In genomic region chr2:109370399-109370990, GRCh38 we compare ENCODE assay signal across 14 cellular contexts.
"Had no signal": no experiment of that assay in that cellular context is flagged by ENCODE, and none has a peak within 500 bp of the region (broad histone marks: within the 10 kb centered on the region; RNA-seq: fewer than 3 reads in every experiment).

No MANE protein-coding gene starts in this region.

- H3K27me3 Mint-ChIP-seq: activated naive CD8-positive, alpha-beta T cell treated with anti-CD3 and anti-CD28 coated beads, Interleukin-2, amount 10 ng/mL, durations not matched to agents 7 days and 5 days had no signal

- H3K4me3 Mint-ChIP-seq: activated naive CD8-positive, alpha-beta T cell treated with anti-CD3 and anti-CD28 coated beads, Interleukin-2, amount 10 ng/mL, durations not matched to agents 7 days and 5 days; activated T-cell treated with anti-CD3 and anti-CD28 coated beads, Interleukin-2, amount 50 U/mL, for 72 hours; naive thymus-derived CD4-positive, alpha-beta T cell had no signal

- H3K4me1 Mint-ChIP-seq: activated naive CD8-positive, alpha-beta T cell treated with anti-CD3 and anti-CD28 coated beads, Interleukin-2, amount 10 ng/mL, durations not matched to agents 7 days and 5 days had no signal

- H3K9me3 Mint-ChIP-seq: activated naive CD8-positive, alpha-beta T cell treated with anti-CD3 and anti-CD28 coated beads, Interleukin-2, amount 10 ng/mL, durations not matched to agents 7 days and 5 days; activated T-cell treated with anti-CD3 and anti-CD28 coated beads, Interleukin-2, amount 50 U/mL, for 72 hours; naive thymus-derived CD4-positive, alpha-beta T cell had no signal

- H3K27ac Mint-ChIP-seq: activated naive CD8-positive, alpha-beta T cell treated with anti-CD3 and anti-CD28 coated beads, Interleukin-2, amount 10 ng/mL, durations not matched to agents 7 days and 5 days; activated T-cell treated with anti-CD3 and anti-CD28 coated beads, Interleukin-2, amount 50 U/mL, for 72 hours; naive thymus-derived CD4-positive, alpha-beta T cell had no signal

- H3K4me3 ChIP-seq: dorsolateral prefrontal cortex, mucosa of descending colon, skin epidermis, suprapubic skin had no signal

- H3K27me3 ChIP-seq: dorsolateral prefrontal cortex, suprapubic skin had no signal

- ATAC-seq: activated T-cell treated with anti-CD3 and anti-CD28 coated beads, Interleukin-2, amount 50 U/mL, for 72 hours; mucosa of descending colon; naive thymus-derived CD4-positive, alpha-beta T cell; stimulated activated naive CD8-positive, alpha-beta T cell treated with anti-CD3 and anti-CD28 coated beads, Interleukin-15, Interleukin-2, amounts not matched to agents 100 U/mL and 50 U/mL, for 24 hours had no signal

- DNase-seq: activated CD4-positive, alpha-beta T cell treated with anti-CD3 and anti-CD28 coated beads, Interleukin-2, amount 50 U/mL, for 48 hours; activated naive CD8-positive, alpha-beta T cell treated with anti-CD3 and anti-CD28 coated beads, Interleukin-2, amount 10 ng/mL, durations not matched to agents 7 days and 5 days; activated T-cell treated with anti-CD3 and anti-CD28 coated beads, Interleukin-2, amount 50 U/mL, for 72 hours; anterior cingulate cortex; mammary epithelial cell; mucosa of descending colon; retina; stimulated activated CD4-positive, alpha-beta T cell treated with anti-CD3 and anti-CD28 coated beads, Interleukin-4, amount 100 ng/mL, for 24 hours; stimulated activated naive CD8-positive, alpha-beta T cell treated with anti-CD3 and anti-CD28 coated beads, Interleukin-15, Interleukin-2, amounts not matched to agents 100 U/mL and 50 U/mL, for 24 hours had no signal

- H3K27ac ChIP-seq: dorsolateral prefrontal cortex, skin epidermis, suprapubic skin, VCaP had no signal

- H3K9me3 ChIP-seq: mucosa of descending colon, suprapubic skin had no signal

- H3K36me3 Mint-ChIP-seq: activated naive CD8-positive, alpha-beta T cell treated with anti-CD3 and anti-CD28 coated beads, Interleukin-2, amount 10 ng/mL, durations not matched to agents 7 days and 5 days had no signal

- H3K4me1 ChIP-seq: suprapubic skin had no signal
